2 cellular contexts compared by ENCODE assay signal in genomic region chr18:58277457-58277739, GRCh38.
TF ChIP-seq lines count a peak whose summit lies in the region.

No MANE protein-coding gene starts in this region.

TF ChIP-seq in HEK293, 187 proteins besides CTCF, POLR2A, EP300 and RAD21 (continued from another document):
- TF ChIP-seq PRDM10 (tag by site-specific recombination; IDR thresholded peaks at IDR 0.05) (0 out of 2 replicates have a peak, but pooled peaks have one; percentile 1), ZIC2 (tag by site-specific recombination; IDR thresholded peaks at IDR 0.05) (0 out of 2 replicates have a peak, but pooled peaks have one; percentile 24)

TF ChIP-seq in WTC11, 78 proteins besides CTCF, POLR2A, EP300 and RAD21 (continued from another document):
- no peak for TF ChIP-seq ZBTB43 (CRISPR knock-in tag; IDR thresholded peaks at IDR 0.05)
- no peak for TF ChIP-seq RELA (CRISPR knock-in tag; IDR thresholded peaks at IDR 0.05; ENCODE audit: borderline replicate concordance)
- TF ChIP-seq ZNF263 (CRISPR knock-in tag; IDR thresholded peaks at IDR 0.05; ENCODE audit: low read depth): no peak
